ENCODE assay signal across 28 cellular contexts in the genomic region with DNA sequence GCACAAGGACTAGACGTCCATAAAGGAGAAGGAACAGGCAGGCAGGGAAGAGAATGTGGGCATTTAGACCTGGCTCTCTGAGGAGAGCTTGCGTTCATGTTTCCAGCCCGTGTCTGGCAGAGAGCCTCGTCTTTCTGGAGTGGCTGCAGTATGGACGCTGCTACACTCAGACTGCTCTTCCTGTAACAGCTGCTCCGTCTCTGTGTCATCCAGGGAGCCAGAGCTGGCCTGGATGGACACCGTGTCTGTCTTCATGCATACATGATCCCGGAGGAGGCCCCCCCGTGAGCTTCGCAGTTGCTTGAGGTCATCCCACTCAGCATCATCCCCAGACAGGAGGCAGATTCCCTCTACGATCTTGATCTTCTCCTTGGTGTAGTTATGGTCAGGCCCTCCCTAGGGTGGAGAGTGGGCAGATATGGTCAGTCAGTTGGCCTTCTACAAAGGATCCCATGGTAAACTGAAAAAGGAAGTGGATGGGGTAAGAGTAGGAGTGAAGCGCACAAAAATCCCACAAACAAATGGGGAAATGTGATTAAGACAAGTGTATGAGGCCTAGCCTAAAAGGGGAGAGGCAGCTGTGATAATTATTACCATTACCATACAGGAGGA. TPM values are rescaled to one million over a fixed set of nuclear protein-coding genes. Genes with fewer than 3 reads are reported as not detected.
DNase-seq lines count a peak whose midpoint lies in the region; ATAC-seq and TF ChIP-seq lines count a peak whose summit lies in the region.
"Had no signal": no experiment of that assay in that cellular context is flagged by ENCODE, and none has a peak within 500 bp of the region (broad histone marks: within the 10 kb centered on the region; RNA-seq: fewer than 3 reads in every experiment).

No MANE protein-coding gene starts in this region.

- DNase-seq in CMK (ENCODE audit: low read depth) = peak; percentile 52
- DNase-seq in NOMO-1 treated with dmso at 0.1 percent for 144 hours (lab: John Stamatoyannopoulos, UW; ENCODE audit: unreplicated experiment) = peak; percentile 20
- no peak for DNase-seq in neural crest cell (ENCODE audit: low read depth, low spot score)
- no peak for DNase-seq in C1 segment of cervical spinal cord (lab: John Stamatoyannopoulos, UW)
- DNase-seq in Peyer's patch = no peak
- DNase-seq in activated CD4-positive, alpha-beta T cell treated with anti-CD3 and anti-CD28 coated beads for 48 hours = no peak
- DNase-seq: ACHN; activated CD4-positive, alpha-beta T cell treated with anti-CD3 and anti-CD28 coated beads, Interleukin-2, amount 50 U/mL, for 1 hour; activated T-cell treated with anti-CD3 and anti-CD28 coated beads, Interleukin-2, amount 50 U/mL, for 4 hours; Calu3; DMS79 treated with DMSO at 0.1 percent for 48 hours; dorsolateral prefrontal cortex; GF-D8; naive thymus-derived CD8-positive, alpha-beta T cell; NCI-H1048; NCI-H187 treated with DMSO at 0.1 percent for 48 hours; NCI-H524; spleen; T-helper 2 cell; trophoblast cell had no signal

- no peak overlapping the region for H3K4me3 ChIP-seq in Peyer's patch
- H3K4me3 ChIP-seq: dorsolateral prefrontal cortex, gastrocnemius medialis, HAP-1, spleen had no signal

- H3K27ac ChIP-seq in cingulate gyrus (ENCODE audit: low read depth, low read length) (peak overlapping the region; percentile 24), Peyer's patch (peak overlapping the region in 1 of 4 donors; percentile 16)
- H3K27ac ChIP-seq: KMS-11, RWPE1 had no signal

- H3K9me3 ChIP-seq in Peyer's patch = no peaks in the 10 kb centered on the region
- H3K9me3 ChIP-seq: gastrocnemius medialis, HAP-1, spleen had no signal

- H3K4me1 Mint-ChIP-seq in neural crest cell = peaks cover 4% of the 10 kb centered on the region
- H3K4me1 Mint-ChIP-seq: naive thymus-derived CD8-positive, alpha-beta T cell; WTC11 had no signal

- peaks cover 10% of the 10 kb centered on the region for H3K36me3 Mint-ChIP-seq in neural crest cell (ENCODE audit: low read depth)

- H3K27ac Mint-ChIP-seq in neural crest cell (ENCODE audit: unreplicated experiment) = peak overlapping the region; percentile 36
- H3K27ac Mint-ChIP-seq: naive thymus-derived CD8-positive, alpha-beta T cell; WTC11 had no signal

- H3K4me1 ChIP-seq in Peyer's patch = no peaks in the 10 kb centered on the region
- H3K4me1 ChIP-seq: HAP-1 had no signal

- H3K4me3 Mint-ChIP-seq in neural crest cell = no peak overlapping the region
- H3K4me3 Mint-ChIP-seq: activated T-cell treated with anti-CD3 and anti-CD28 coated beads, Interleukin-2, amount 50 U/mL, for 4 hours; naive thymus-derived CD8-positive, alpha-beta T cell; WTC11 had no signal

- no peak for ATAC-seq in HG02981 (IDR thresholded peaks at IDR 0.05; ENCODE audit: unreplicated experiment)
- ATAC-seq: activated T-cell treated with anti-CD3 and anti-CD28 coated beads, Interleukin-2, amount 50 U/mL, for 4 hours; left lobe of liver; naive thymus-derived CD8-positive, alpha-beta T cell; WTC11 had no signal

- no peak for TF ChIP-seq CTCF in neural crest cell (conservative IDR thresholded peaks at IDR 0.05)
- TF ChIP-seq CTCF in Peyer's patch (IDR thresholded peaks at IDR 0.05) = no peak

- no peaks in the 10 kb centered on the region for H3K27me3 ChIP-seq in Peyer's patch
- H3K27me3 ChIP-seq: dorsolateral prefrontal cortex, gastrocnemius medialis, spleen had no signal

- H3K27me3 Mint-ChIP-seq in neural crest cell (ENCODE audit: low read depth) = no peaks in the 10 kb centered on the region

- TF ChIP-seq POLR2A in Peyer's patch (IDR thresholded peaks at IDR 0.05) = no peak

- peaks cover 0 to 36% (median 0%) of the 10 kb centered on the region in 3 donors for H3K36me3 ChIP-seq in Peyer's patch

- H3K9me3 Mint-ChIP-seq in neural crest cell = no peaks in the 10 kb centered on the region
- H3K9me3 Mint-ChIP-seq: activated T-cell treated with anti-CD3 and anti-CD28 coated beads, Interleukin-2, amount 50 U/mL, for 4 hours; naive thymus-derived CD8-positive, alpha-beta T cell; WTC11 had no signal

RNA-seq across cellular contexts. Expression of a gene that starts 12.9 kb away (rescaled TPM):
- total RNA-seq in neural crest cell = 253 TPM in 2 replicates
- total RNA-seq in Peyer's patch = 10 to 100 TPM; 23.8 to 75.1 (median 26.7) TPM

RNA-seq across cellular contexts. Expression of a gene that starts 59.3 kb away (rescaled TPM):
- total RNA-seq in neural crest cell (23.5 and 24.5 TPM in 2 replicates), Peyer's patch (10 to 100 TPM; 37.1 to 62.5 (median 44.4) TPM)
- total RNA-seq: naive thymus-derived CD8-positive, alpha-beta T cell had no signal

Comparison
In these comparisons a context has a peak if more than half of its experiments do, and no peak if none do; other contexts are left out.
1. DNase-seq: peak in CMK (single experiment) and NOMO-1 treated with dmso at 0.1 percent for 144 hours (single experiment); none in neural crest cell (single experiment), C1 segment of cervical spinal cord (0 of 14), Peyer's patch (0 of 3) and activated CD4-positive, alpha-beta T cell treated with anti-CD3 and anti-CD28 coated beads for 48 hours (single experiment).